12 cellular contexts compared by ENCODE assay signal in the genomic region with DNA sequence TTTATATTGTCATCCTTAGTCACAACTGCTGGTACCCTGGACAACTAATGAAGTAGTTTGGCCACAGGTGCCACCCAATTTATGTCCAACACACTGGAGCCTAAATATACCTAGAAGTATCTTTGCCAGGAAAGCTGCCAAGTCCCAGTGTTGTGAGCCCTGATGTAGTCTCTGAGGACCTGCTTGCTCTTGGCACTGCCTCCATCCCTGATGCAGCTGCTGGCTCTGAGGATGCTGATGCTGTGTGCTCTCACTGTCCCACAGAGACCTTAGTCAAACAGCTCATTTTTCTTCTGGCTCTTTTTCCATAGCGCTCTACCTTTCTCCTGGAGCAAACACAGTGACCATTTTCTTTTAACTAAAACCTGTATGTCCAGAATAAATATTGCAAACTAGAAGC.
"Had no signal": no experiment of that assay in that cellular context is flagged by ENCODE, and none has a peak within 500 bp of the region (broad histone marks: within the 10 kb centered on the region; RNA-seq: fewer than 3 reads in every experiment).

No MANE protein-coding gene starts in this region.

- H3K4me3 ChIP-seq: left ventricle myocardium inferior, right atrium auricular region, tibial nerve had no signal

- H3K27ac ChIP-seq: brain microvascular endothelial cell, left ventricle myocardium inferior, right atrium auricular region, tibial nerve had no signal

- H3K4me1 ChIP-seq: left ventricle myocardium inferior, right atrium auricular region, tibial nerve had no signal

- DNase-seq: activated CD4-positive, alpha-beta T cell treated with anti-CD3 and anti-CD28 coated beads, Interleukin-2, amount 50 U/mL, for 1 hour; activated CD8-positive, alpha-beta memory T cell treated with anti-CD3 and anti-CD28 coated beads for 24 hours; brain microvascular endothelial cell; effector memory CD4-positive, alpha-beta T cell; foreskin fibroblast; glutamatergic neuron; left ventricle myocardium inferior; mesenchymal stem cell; stimulated activated CD4-positive, alpha-beta T cell treated with anti-CD3 and anti-CD28 coated beads, Interleukin-2, amount 100 ng/mL, for 48 hours; stimulated activated naive B cell treated with anti-CD40 and anti-IgM and Interleukin-4, amounts not matched to agents 10 μg/mL and 1 μg/mL and 100 μg/mL, for 72 hours had no signal

- H3K27me3 ChIP-seq: brain microvascular endothelial cell, right atrium auricular region, tibial nerve had no signal

- H3K36me3 ChIP-seq: brain microvascular endothelial cell, left ventricle myocardium inferior, right atrium auricular region, tibial nerve had no signal
